8 cellular contexts compared by ENCODE assay signal in genomic region chr3:196632033-196632751, GRCh38. TPM values are rescaled to one million over a fixed set of nuclear protein-coding genes. Genes with fewer than 3 reads are reported as not detected.
A peak's percentile ranks its signal among the peaks of the same experiment; 100 is the strongest.
DNase-seq lines count a peak whose midpoint lies in the region; ATAC-seq and TF ChIP-seq lines count a peak whose summit lies in the region.

No MANE protein-coding gene starts in this region.

- peak overlapping the region; percentile 100 for H3K27ac ChIP-seq in KOPT-K1 (ENCODE audit: low read depth, low read length, poor library complexity, severe bottlenecking)
- H3K27ac ChIP-seq in Panc1 (ENCODE audit: low read length), result peak overlapping the region; percentile 94

- TF ChIP-seq CTCF in Panc1 (IDR thresholded peaks at IDR 0.05), result no peak; the same call in 1 of the 2 replicates

- H3K4me1 ChIP-seq in Panc1 (ENCODE audit: control insufficient read depth, insufficient read depth, low read length), result peaks cover 31% of the 10 kb centered on the region

- TSS peak; percentile 93 for BruUV-seq in Panc1 (replicated peaks; lab: Mats Ljungman, UMichigan)

- peak overlapping the region; percentile 56 to 88 for H3K4me3 ChIP-seq in Panc1 (ENCODE audit: low read depth in 2 of 2, low read length in 2 of 2)

- H3K36me3 Mint-ChIP-seq in activated T-cell treated with anti-CD3 and anti-CD28 coated beads, Interleukin-2, amount 50 U/mL, for 72 hours (ENCODE audit: insufficient read depth in 2 of 2), result peaks cover 0 to 4% of the 10 kb centered on the region in 2 donors
- H3K36me3 Mint-ChIP-seq in naive B cell, result no peaks in the 10 kb centered on the region
- H3K36me3 Mint-ChIP-seq in stimulated activated memory B cell treated with anti-CD40 and anti-IgM and Interleukin-4, amounts not matched to agents 10 μg/mL and 1 μg/mL and 100 μg/mL, for 72 hours, result peaks cover 9% of the 10 kb centered on the region

- intact Hi-C loops in Panc1 (cut with micrococcal nuclease; ENCODE audit: unreplicated experiment), result no loop called here

- ATAC-seq in GM21786 (IDR thresholded peaks at IDR 0.05; ENCODE audit: unreplicated experiment) (peak; percentile 74), Panc1 (peak; percentile 89), naive B cell (ENCODE audit: low read depth in 2 of 2) (peak; percentile 70 to 71)
- ATAC-seq in activated T-cell treated with anti-CD3 and anti-CD28 coated beads, Interleukin-2, amount 50 U/mL, for 72 hours (replicated peaks in 1 of 2), result peak; percentile 82 to 83
- ATAC-seq in stimulated activated memory B cell treated with anti-CD40 and anti-IgM and Interleukin-4, amounts not matched to agents 10 μg/mL and 1 μg/mL and 100 μg/mL, for 72 hours, result peak; percentile 89

- H3K9me3 ChIP-seq in KOPT-K1 (ENCODE audit: insufficient read depth, low read length, poor library complexity, severe bottlenecking), result no peaks in the 10 kb centered on the region
- no peaks in the 10 kb centered on the region for H3K9me3 ChIP-seq in Panc1 (ENCODE audit: control insufficient read depth, insufficient read depth, low read depth, low read length)

- CTCF ChIA-PET in Panc1 (lab: Charles Lee), result interaction anchor here (0.6 kb wide), 1 partner anchor 40 kb away, joined by 3 read pairs; no protein-coding TSS in a partner anchor

- DNase-seq in DMS79 (lab: John Stamatoyannopoulos, UW) (peak; percentile 98), Panc1 (ENCODE audit: low read depth, low spot score) (no peak), fibroblast of gingiva (ENCODE audit: low read depth) (peak; percentile 61), naive B cell (peak; percentile 85)
- peak; percentile 91 to 94 for DNase-seq in activated T-cell treated with anti-CD3 and anti-CD28 coated beads, Interleukin-2, amount 50 U/mL, for 72 hours

- in situ Hi-C loops in Panc1 (cut with HindIII; ENCODE audit: low pct_unique_long_range_greater_than_20kb, low sequenced_read_pairs), result no loop called here

- no peaks in the 10 kb centered on the region for H3K27me3 Mint-ChIP-seq in activated T-cell treated with anti-CD3 and anti-CD28 coated beads, Interleukin-2, amount 50 U/mL, for 72 hours (ENCODE audit: low read depth)
- H3K27me3 Mint-ChIP-seq in naive B cell, result no peaks in the 10 kb centered on the region
- no peaks in the 10 kb centered on the region for H3K27me3 Mint-ChIP-seq in stimulated activated memory B cell treated with anti-CD40 and anti-IgM and Interleukin-4, amounts not matched to agents 10 μg/mL and 1 μg/mL and 100 μg/mL, for 72 hours

- POLR2A ChIA-PET in Panc1 (lab: Charles Lee), result interaction anchor here (0.6 kb wide), 1 partner anchor 208 kb away, joined by 3 read pairs; no protein-coding TSS in a partner anchor

- H3K4me1 Mint-ChIP-seq in activated T-cell treated with anti-CD3 and anti-CD28 coated beads, Interleukin-2, amount 50 U/mL, for 72 hours (ENCODE audit: low read depth), result peaks cover 64% of the 10 kb centered on the region
- peaks cover 34 to 58% (median 52%) of the 10 kb centered on the region in 3 donors for H3K4me1 Mint-ChIP-seq in naive B cell
- H3K4me1 Mint-ChIP-seq in stimulated activated memory B cell treated with anti-CD40 and anti-IgM and Interleukin-4, amounts not matched to agents 10 μg/mL and 1 μg/mL and 100 μg/mL, for 72 hours, result peaks cover 68% of the 10 kb centered on the region

- H3K9me3 Mint-ChIP-seq in activated T-cell treated with anti-CD3 and anti-CD28 coated beads, Interleukin-2, amount 50 U/mL, for 72 hours, result no peaks in the 10 kb centered on the region
- H3K9me3 Mint-ChIP-seq in naive B cell, result no peaks in the 10 kb centered on the region
- no peaks in the 10 kb centered on the region for H3K9me3 Mint-ChIP-seq in stimulated activated memory B cell treated with anti-CD40 and anti-IgM and Interleukin-4, amounts not matched to agents 10 μg/mL and 1 μg/mL and 100 μg/mL, for 72 hours

- H3K27me3 ChIP-seq in Panc1 (ENCODE audit: control insufficient read depth, insufficient read depth, low read length), result no peaks in the 10 kb centered on the region

- peak overlapping the region; percentile 83 for H3K27ac Mint-ChIP-seq in activated T-cell treated with anti-CD3 and anti-CD28 coated beads, Interleukin-2, amount 50 U/mL, for 72 hours
- peak overlapping the region; percentile 72 to 99 (median 98) for H3K27ac Mint-ChIP-seq in naive B cell
- peak overlapping the region; percentile 95 for H3K27ac Mint-ChIP-seq in stimulated activated memory B cell treated with anti-CD40 and anti-IgM and Interleukin-4, amounts not matched to agents 10 μg/mL and 1 μg/mL and 100 μg/mL, for 72 hours

- no peaks in the 10 kb centered on the region for H3K36me3 ChIP-seq in KOPT-K1 (ENCODE audit: insufficient read depth, low read length)
- no peaks in the 10 kb centered on the region for H3K36me3 ChIP-seq in Panc1 (ENCODE audit: control insufficient read depth, insufficient read depth, low read length)

- H3K4me3 Mint-ChIP-seq in activated T-cell treated with anti-CD3 and anti-CD28 coated beads, Interleukin-2, amount 50 U/mL, for 72 hours, result peak overlapping the region; percentile 82 to 86
- peak overlapping the region; percentile 89 to 98 (median 93) for H3K4me3 Mint-ChIP-seq in naive B cell
- peak overlapping the region; percentile 92 for H3K4me3 Mint-ChIP-seq in stimulated activated memory B cell treated with anti-CD40 and anti-IgM and Interleukin-4, amounts not matched to agents 10 μg/mL and 1 μg/mL and 100 μg/mL, for 72 hours

RNA-seq across cellular contexts. Expression of gene NRROS, which starts 7.3 kb away (rescaled TPM):
- 8.8 TPM for total RNA-seq in Panc1 (2021; ENCODE audit: unreplicated experiment)
- polyA plus RNA-seq in Panc1 (2012; ENCODE audit: insufficient read length), result 9.9 TPM
- 10 to 100 TPM; 15.2 to 20.6 TPM for total RNA-seq in activated T-cell treated with anti-CD3 and anti-CD28 coated beads, Interleukin-2, amount 50 U/mL, for 72 hours
- polyA plus RNA-seq in naive B cell (ENCODE audit: low read depth in 6 of 6), result 10 to 100 TPM in 2 of 6 donors, 1 to 10 TPM in 4; 1.2 to 11.8 (median 4.9) TPM
